In the genomic region with DNA sequence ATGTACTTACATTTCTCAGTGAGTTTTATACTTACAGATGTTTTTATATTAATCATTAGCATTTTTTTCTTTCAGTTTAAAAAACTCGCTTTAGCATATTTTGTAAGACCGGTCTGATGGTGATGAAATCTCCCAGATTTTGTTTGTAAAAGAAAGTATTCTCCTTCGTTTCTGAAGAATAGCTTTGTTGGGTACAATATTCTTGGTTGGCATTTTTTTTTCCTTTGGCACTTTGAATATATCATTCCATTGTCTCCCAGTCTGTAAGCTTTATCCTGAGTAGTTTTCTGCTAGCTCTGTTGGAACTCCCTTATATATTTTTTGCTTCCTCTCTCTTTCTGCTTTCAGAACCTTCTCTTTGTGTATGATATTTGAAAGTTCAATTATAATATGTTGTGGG, we compare ENCODE assay signal across 39 cellular contexts.
"Had no signal": no experiment of that assay in that cellular context is flagged by ENCODE, and none has a peak within 500 bp of the region (broad histone marks: within the 10 kb centered on the region; RNA-seq: fewer than 3 reads in every experiment).

No MANE protein-coding gene starts in this region.

- H3K27me3 Mint-ChIP-seq: activated naive CD4-positive, alpha-beta T cell treated with anti-CD3 and anti-CD28 coated beads, Interleukin-2, amount 10 ng/mL, durations not matched to agents 7 days and 5 days; activated naive CD4-positive, alpha-beta T cell treated with anti-CD3 and anti-CD28 coated beads, Interleukin-2, amount 50 U/mL, for 24 hours; activated naive CD8-positive, alpha-beta T cell; activated naive CD8-positive, alpha-beta T cell treated with anti-CD3 and anti-CD28 coated beads for 36 hours; activated naive CD8-positive, alpha-beta T cell treated with anti-CD3 and anti-CD28 coated beads, Interleukin-2, amount 10 ng/mL, durations not matched to agents 7 days and 5 days; activated naive CD8-positive, alpha-beta T cell treated with anti-CD3 and anti-CD28 coated beads, Interleukin-2, amount 50 U/mL, for 24 hours; activated T-cell treated with anti-CD3 and anti-CD28 coated beads, Interleukin-2, amount 50 U/mL, for 24 hours; activated T-helper 17 cell treated with anti-CD3 and anti-CD28 coated beads, Interleukin-2, amount 50 U/mL, for 72 hours; central memory CD8-positive, alpha-beta T cell had no signal

- H3K27ac Mint-ChIP-seq: activated naive CD4-positive, alpha-beta T cell treated with anti-CD3 and anti-CD28 coated beads for 36 hours; activated naive CD4-positive, alpha-beta T cell treated with anti-CD3 and anti-CD28 coated beads, Interleukin-2, amount 10 ng/mL, durations not matched to agents 7 days and 5 days; activated naive CD4-positive, alpha-beta T cell treated with anti-CD3 and anti-CD28 coated beads, Interleukin-2, amount 50 U/mL, for 24 hours; activated naive CD4-positive, alpha-beta T cell treated with anti-CD3 and anti-CD28 coated beads, Interleukin-2, amount 50 U/mL, for 72 hours; activated naive CD8-positive, alpha-beta T cell; activated naive CD8-positive, alpha-beta T cell treated with anti-CD3 and anti-CD28 coated beads for 36 hours; activated naive CD8-positive, alpha-beta T cell treated with anti-CD3 and anti-CD28 coated beads, Interleukin-2, amount 10 ng/mL, durations not matched to agents 7 days and 5 days; activated naive CD8-positive, alpha-beta T cell treated with anti-CD3 and anti-CD28 coated beads, Interleukin-2, amount 50 U/mL, for 24 hours; activated T-cell treated with anti-CD3 and anti-CD28 coated beads, Interleukin-2, amount 50 U/mL, for 24 hours; activated T-cell treated with anti-CD3 and anti-CD28 coated beads, Interleukin-2, amount 50 U/mL, for 72 hours; activated T-helper 1 cell treated with anti-CD3 and anti-CD28 coated beads, Interleukin-12 subunit alpha, Interleukin-12 subunit beta, Interleukin-2, Interleukin-4 antibody, amounts not matched to agents 30 ng/mL and 10 ng/mL and 1 ng/mL, durations not matched to agents 14 hours and 24 hours and 36 hours; activated T-helper 17 cell treated with anti-CD3 and anti-CD28 coated beads, Interleukin-2, amount 50 U/mL, for 72 hours; activated T-helper 2 cell treated with anti-CD3 and anti-CD28 coated beads, Interferon-gamma antibody, Interleukin-2, Interleukin-4, amounts not matched to agents 10 μg/mL and 5 μg/mL and 100 μg/mL, durations not matched to agents 14 hours and 24 hours and 36 hours; brain had no signal

- H3K4me1 Mint-ChIP-seq: activated naive CD4-positive, alpha-beta T cell treated with anti-CD3 and anti-CD28 coated beads, Interleukin-2, amount 10 ng/mL, durations not matched to agents 7 days and 5 days; activated naive CD4-positive, alpha-beta T cell treated with anti-CD3 and anti-CD28 coated beads, Interleukin-2, amount 50 U/mL, for 24 hours; activated naive CD8-positive, alpha-beta T cell treated with anti-CD3 and anti-CD28 coated beads for 36 hours; activated naive CD8-positive, alpha-beta T cell treated with anti-CD3 and anti-CD28 coated beads, Interleukin-2, amount 10 ng/mL, durations not matched to agents 7 days and 5 days; activated naive CD8-positive, alpha-beta T cell treated with anti-CD3 and anti-CD28 coated beads, Interleukin-2, amount 50 U/mL, for 24 hours; activated T-helper 17 cell treated with anti-CD3 and anti-CD28 coated beads, Interleukin-2, amount 50 U/mL, for 72 hours; brain; central memory CD8-positive, alpha-beta T cell had no signal

- H3K9me3 ChIP-seq: adrenal gland, body of pancreas had no signal

- FAIRE-seq: astrocyte, bronchial epithelial cell had no signal

- H3K36me3 ChIP-seq: adrenal gland, ascending aorta, brain microvascular endothelial cell, breast epithelium, cardiac muscle cell had no signal

- DNase-seq: activated effector memory CD4-positive, alpha-beta T cell treated with anti-CD3 and anti-CD28 coated beads, Interleukin-2, amount 50 U/mL, for 16 hours; activated effector memory CD4-positive, alpha-beta T cell treated with Interleukin-2 at 50 U/mL for 16 hours; activated gamma-delta T cell; activated gamma-delta T cell treated with Interleukin-2 at 50 U/mL for 16 hours; activated naive CD4-positive, alpha-beta T cell; activated naive CD4-positive, alpha-beta T cell treated with anti-CD3 and anti-CD28 coated beads for 36 hours; activated naive CD4-positive, alpha-beta T cell treated with anti-CD3 and anti-CD28 coated beads, Interleukin-2, amount 10 ng/mL, durations not matched to agents 7 days and 5 days; activated naive CD4-positive, alpha-beta T cell treated with anti-CD3 and anti-CD28 coated beads, Interleukin-2, amount 50 U/mL, for 16 hours; activated naive CD4-positive, alpha-beta T cell treated with Interleukin-2 at 50 U/mL for 16 hours; activated naive CD8-positive, alpha-beta T cell treated with anti-CD3 and anti-CD28 coated beads for 36 hours; activated naive CD8-positive, alpha-beta T cell treated with anti-CD3 and anti-CD28 coated beads, Interleukin-2, amount 10 ng/mL, durations not matched to agents 7 days and 5 days; activated naive CD8-positive, alpha-beta T cell treated with anti-CD3 and anti-CD28 coated beads, Interleukin-2, amount 50 U/mL, for 24 hours; activated T-cell treated with anti-CD3 and anti-CD28 coated beads, Interleukin-2, amount 50 U/mL, for 1 hour; activated T-cell treated with anti-CD3 and anti-CD28 coated beads, Interleukin-2, amount 50 U/mL, for 24 hours; activated T-cell treated with anti-CD3 and anti-CD28 coated beads, Interleukin-2, amount 50 U/mL, for 4 hours; activated T-cell treated with anti-CD3 and anti-CD28 coated beads, Interleukin-2, amount 50 U/mL, for 72 hours; adrenal gland; amniotic stem cell; amygdala; anterior cingulate cortex; aorta; body of pancreas; brain microvascular endothelial cell; caudate nucleus; central memory CD4-positive, alpha-beta T cell; cerebellar nuclear complex had no signal

- H3K4me3 ChIP-seq: adrenal gland, ascending aorta, body of pancreas, breast epithelium, cardiac muscle cell had no signal

- H3K4me3 Mint-ChIP-seq: activated naive CD4-positive, alpha-beta T cell treated with anti-CD3 and anti-CD28 coated beads for 36 hours; activated naive CD4-positive, alpha-beta T cell treated with anti-CD3 and anti-CD28 coated beads, Interleukin-2, amount 10 ng/mL, durations not matched to agents 7 days and 5 days; activated naive CD4-positive, alpha-beta T cell treated with anti-CD3 and anti-CD28 coated beads, Interleukin-2, amount 50 U/mL, for 24 hours; activated naive CD8-positive, alpha-beta T cell; activated naive CD8-positive, alpha-beta T cell treated with anti-CD3 and anti-CD28 coated beads for 36 hours; activated naive CD8-positive, alpha-beta T cell treated with anti-CD3 and anti-CD28 coated beads, Interleukin-2, amount 10 ng/mL, durations not matched to agents 7 days and 5 days; activated naive CD8-positive, alpha-beta T cell treated with anti-CD3 and anti-CD28 coated beads, Interleukin-2, amount 50 U/mL, for 24 hours; activated T-cell treated with anti-CD3 and anti-CD28 coated beads, Interleukin-2, amount 50 U/mL, for 24 hours; activated T-cell treated with anti-CD3 and anti-CD28 coated beads, Interleukin-2, amount 50 U/mL, for 4 hours; activated T-cell treated with anti-CD3 and anti-CD28 coated beads, Interleukin-2, amount 50 U/mL, for 72 hours; activated T-helper 1 cell treated with anti-CD3 and anti-CD28 coated beads, Interleukin-12 subunit alpha, Interleukin-12 subunit beta, Interleukin-2, Interleukin-4 antibody, amounts not matched to agents 30 ng/mL and 10 ng/mL and 1 ng/mL, durations not matched to agents 14 hours and 24 hours and 36 hours; activated T-helper 17 cell treated with anti-CD3 and anti-CD28 coated beads, Interleukin-2, amount 50 U/mL, for 72 hours; brain; central memory CD8-positive, alpha-beta T cell had no signal

- ATAC-seq: activated naive CD4-positive, alpha-beta T cell treated with anti-CD3 and anti-CD28 coated beads, Interleukin-2, amount 50 U/mL, for 72 hours; activated naive CD8-positive, alpha-beta T cell treated with anti-CD3 and anti-CD28 coated beads, Interleukin-2, amount 50 U/mL, for 24 hours; activated T-cell treated with anti-CD3 and anti-CD28 coated beads, Interleukin-2, amount 50 U/mL, for 4 hours; activated T-cell treated with anti-CD3 and anti-CD28 coated beads, Interleukin-2, amount 50 U/mL, for 72 hours; activated T-helper 17 cell treated with anti-CD3 and anti-CD28 coated beads, Interleukin-2, amount 50 U/mL, for 72 hours; body of pancreas had no signal

- H3K36me3 Mint-ChIP-seq: activated naive CD4-positive, alpha-beta T cell treated with anti-CD3 and anti-CD28 coated beads, Interleukin-2, amount 10 ng/mL, durations not matched to agents 7 days and 5 days; activated naive CD4-positive, alpha-beta T cell treated with anti-CD3 and anti-CD28 coated beads, Interleukin-2, amount 50 U/mL, for 24 hours; activated naive CD8-positive, alpha-beta T cell; activated naive CD8-positive, alpha-beta T cell treated with anti-CD3 and anti-CD28 coated beads for 36 hours; activated naive CD8-positive, alpha-beta T cell treated with anti-CD3 and anti-CD28 coated beads, Interleukin-2, amount 10 ng/mL, durations not matched to agents 7 days and 5 days had no signal

- H3K27ac ChIP-seq: adrenal gland, ascending aorta, body of pancreas, brain microvascular endothelial cell, breast epithelium, cardiac muscle cell had no signal

- H3K4me1 ChIP-seq: adrenal gland, ascending aorta, body of pancreas, breast epithelium had no signal
